Comparison of ENCODE assay signal across 13 cellular contexts in the genomic region with DNA sequence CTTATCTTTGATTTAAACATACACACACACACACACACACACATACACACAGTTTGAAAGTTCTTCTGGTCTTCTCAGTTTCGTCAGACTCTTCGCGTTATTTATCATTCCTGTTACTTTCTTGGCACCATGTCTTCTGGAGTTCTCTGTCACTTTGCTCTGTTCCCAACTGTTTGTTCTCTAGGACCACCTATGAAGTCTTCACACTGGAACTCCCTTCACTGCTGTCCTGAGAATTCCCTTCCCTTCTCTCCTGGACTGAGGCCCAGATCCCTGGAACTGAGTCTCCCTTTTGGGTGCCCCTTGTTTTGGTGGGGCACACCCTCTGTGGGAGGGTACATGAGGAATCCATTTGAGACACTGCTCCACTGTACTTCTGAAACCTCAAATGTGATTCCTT. TPM values are rescaled to one million over a fixed set of nuclear protein-coding genes. Genes with fewer than 3 reads are reported as not detected.
DNase-seq lines count a peak whose midpoint lies in the region; ATAC-seq and TF ChIP-seq lines count a peak whose summit lies in the region.
"Had no signal": no experiment of that assay in that cellular context is flagged by ENCODE, and none has a peak within 500 bp of the region (broad histone marks: within the 10 kb centered on the region; RNA-seq: fewer than 3 reads in every experiment).

No MANE protein-coding gene starts in this region.

- H3K27me3 ChIP-seq in endodermal cell (ENCODE audit: control insufficient read depth, insufficient read depth, low read length, poor library complexity, severe bottlenecking): no peaks in the 10 kb centered on the region
- no peaks in the 10 kb centered on the region for H3K27me3 ChIP-seq in layer of hippocampus (ENCODE audit: control insufficient read depth, insufficient read depth, low read length)
- no peaks in the 10 kb centered on the region for H3K27me3 ChIP-seq in skeletal muscle tissue (ENCODE audit: control insufficient read depth in 3 of 3, insufficient read depth in 3 of 3, low read length in 3 of 3)

- H3K36me3 ChIP-seq in endodermal cell (ENCODE audit: control insufficient read depth, insufficient read depth, low read length): no peaks in the 10 kb centered on the region
- no peaks in the 10 kb centered on the region for H3K36me3 ChIP-seq in skeletal muscle tissue (ENCODE audit: control insufficient read depth in 3 of 3, insufficient read depth in 3 of 3, low read length in 3 of 3)

- H3K4me1 ChIP-seq in endodermal cell (ENCODE audit: control insufficient read depth, insufficient read depth, low read length): peaks cover 3% of the 10 kb centered on the region
- peaks cover 0 to 4% (median 2%) of the 10 kb centered on the region in 3 donors for H3K4me1 ChIP-seq in skeletal muscle tissue (ENCODE audit: control insufficient read depth in 3 of 3, insufficient read depth in 3 of 3, low read length in 3 of 3)

- TF ChIP-seq CTCF in endodermal cell (conservative IDR thresholded peaks at IDR 0.05): no peak
- TF ChIP-seq CTCF in GM20000 (IDR thresholded peaks at IDR 0.05; ENCODE audit: extremely low read depth, missing control alignments): no peak

- 98 to 100% methylated on average over 3 of the region's 3 CpGs for WGBS in endodermal cell (ENCODE audit: insufficient coverage in 1 of 2, insufficient read length in 1 of 2), 2 experiments

- H3K9ac ChIP-seq in endodermal cell (ENCODE audit: extremely low read depth, low read length, poor library complexity, severe bottlenecking) (no peak overlapping the region), skeletal muscle tissue (ENCODE audit: low read depth in 1 of 3, low read length in 3 of 3) (no peak overlapping the region)

- peak; percentile 18 for DNase-seq in HCEC 1CT
- DNase-seq in endodermal cell: no peak
- no peak for DNase-seq in stimulated activated CD4-positive, alpha-beta T cell treated with anti-CD3 and anti-CD28 coated beads, Interleukin-15, amount 100 ng/mL, for 24 hours
- no peak for DNase-seq in GM20000 (ENCODE audit: low spot score)
- no peak for DNase-seq in NCI-H524 (lab: John Stamatoyannopoulos, UW)
- DNase-seq: activated CD4-positive, alpha-beta memory T cell treated with anti-CD3 and anti-CD28 coated beads, Interleukin-2, amount 10 ng/mL, durations not matched to agents 7 days and 5 days; activated naive CD4-positive, alpha-beta T cell treated with Interleukin-2 at 50 U/mL for 16 hours; KG1 had no signal

- H3K9me3 Mint-ChIP-seq in endodermal cell: no peaks in the 10 kb centered on the region
- H3K9me3 Mint-ChIP-seq: activated CD4-positive, alpha-beta memory T cell treated with anti-CD3 and anti-CD28 coated beads, Interleukin-2, amount 10 ng/mL, durations not matched to agents 7 days and 5 days; mesothelial cell of epicardium had no signal

- H3K27ac ChIP-seq in endodermal cell (ENCODE audit: low read depth, low read length): no peak overlapping the region
- peak overlapping the region; percentile 27 for H3K27ac ChIP-seq in layer of hippocampus (ENCODE audit: low read depth, low read length)
- H3K27ac ChIP-seq in skeletal muscle tissue (ENCODE audit: low read depth, low read length): peak overlapping the region; percentile 58

- H3K36me3 Mint-ChIP-seq in endodermal cell (ENCODE audit: low read depth): no peaks in the 10 kb centered on the region
- H3K36me3 Mint-ChIP-seq: mesothelial cell of epicardium had no signal

- H3K4me3 ChIP-seq in endodermal cell (ENCODE audit: low read length) (peak overlapping the region; percentile 11), skeletal muscle tissue (ENCODE audit: low read length in 3 of 3) (peak overlapping the region in 1 of 3 donors; percentile 33)

- peaks cover 4% of the 10 kb centered on the region for H3K4me1 Mint-ChIP-seq in endodermal cell
- H3K4me1 Mint-ChIP-seq: activated CD4-positive, alpha-beta memory T cell treated with anti-CD3 and anti-CD28 coated beads, Interleukin-2, amount 10 ng/mL, durations not matched to agents 7 days and 5 days; B cell had no signal

- no peak for ATAC-seq in GM19395 (IDR thresholded peaks at IDR 0.05; ENCODE audit: unreplicated experiment)

- H3K4me3 Mint-ChIP-seq in endodermal cell: no peak overlapping the region
- H3K4me3 Mint-ChIP-seq: activated CD4-positive, alpha-beta memory T cell treated with anti-CD3 and anti-CD28 coated beads, Interleukin-2, amount 10 ng/mL, durations not matched to agents 7 days and 5 days; B cell; mesothelial cell of epicardium had no signal

- no peak overlapping the region for H3K27ac Mint-ChIP-seq in endodermal cell
- H3K27ac Mint-ChIP-seq: activated CD4-positive, alpha-beta memory T cell treated with anti-CD3 and anti-CD28 coated beads, Interleukin-2, amount 10 ng/mL, durations not matched to agents 7 days and 5 days; B cell; mesothelial cell of epicardium had no signal

- no peaks in the 10 kb centered on the region for H3K27me3 Mint-ChIP-seq in endodermal cell (ENCODE audit: insufficient read depth)
- H3K27me3 Mint-ChIP-seq: activated CD4-positive, alpha-beta memory T cell treated with anti-CD3 and anti-CD28 coated beads, Interleukin-2, amount 10 ng/mL, durations not matched to agents 7 days and 5 days; B cell had no signal

- H3K9me3 ChIP-seq in endodermal cell (ENCODE audit: control insufficient read depth, low read length) (no peaks in the 10 kb centered on the region), skeletal muscle tissue (ENCODE audit: control insufficient read depth in 3 of 3, low read length in 3 of 3) (no peaks in the 10 kb centered on the region)

RNA-seq across cellular contexts. Expression of a gene that starts 30.5 kb away (rescaled TPM):
- total RNA-seq in endodermal cell: 1 to 10 TPM; 5.9 to 7.0 TPM
- 4.1 TPM for polyA plus RNA-seq in endodermal cell (2013, experiment 1 of 2)
- 3.5 TPM for polyA plus RNA-seq in endodermal cell (2013, experiment 2 of 2)
- 1.0 TPM for total RNA-seq in skeletal muscle tissue
